ENCODE assay signal across 23 cellular contexts in the genomic region with DNA sequence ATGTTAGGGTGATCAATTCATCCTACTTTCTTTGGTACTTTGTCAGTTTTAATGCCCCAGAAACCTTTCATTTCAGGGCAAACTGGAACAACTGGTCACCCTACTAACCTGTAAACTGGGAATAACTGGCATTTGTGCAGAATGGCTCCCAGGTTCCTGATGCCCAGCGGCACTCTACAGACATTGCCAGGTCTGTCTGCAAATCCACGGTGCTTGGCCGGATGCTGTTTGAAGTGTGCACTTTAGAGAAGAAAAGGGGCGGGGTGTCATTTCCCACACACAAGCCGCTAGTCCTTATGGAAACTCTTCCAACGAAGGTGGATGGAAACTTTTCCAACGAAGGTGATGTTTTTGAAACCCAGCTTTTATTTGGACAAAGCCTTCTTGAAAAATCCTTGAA.
"Had no signal": no experiment of that assay in that cellular context is flagged by ENCODE, and none has a peak within 500 bp of the region (broad histone marks: within the 10 kb centered on the region; RNA-seq: fewer than 3 reads in every experiment).

No MANE protein-coding gene starts in this region.

- H3K4me1 ChIP-seq: adrenal gland had no signal

- H3K36me3 ChIP-seq: adrenal gland, WERI-Rb-1 had no signal

- H3K36me3 Mint-ChIP-seq: activated naive CD8-positive, alpha-beta T cell treated with anti-CD3 and anti-CD28 coated beads, Interleukin-2, amount 10 ng/mL, durations not matched to agents 7 days and 5 days had no signal

- H3K9me3 ChIP-seq: adrenal gland had no signal

- H3K4me3 ChIP-seq: adrenal gland, PC-9 had no signal

- H3K27me3 ChIP-seq: adrenal gland had no signal

- H3K27ac Mint-ChIP-seq: activated CD8-positive, alpha-beta T cell treated with anti-CD3 and anti-CD28 coated beads, Interleukin-2, amount 10 ng/mL, durations not matched to agents 7 days and 5 days; activated naive CD8-positive, alpha-beta T cell treated with anti-CD3 and anti-CD28 coated beads, Interleukin-2, amount 10 ng/mL, durations not matched to agents 7 days and 5 days had no signal

- DNase-seq: activated CD4-positive, alpha-beta T cell treated with anti-CD3 and anti-CD28 coated beads for 48 hours; activated CD4-positive, alpha-beta T cell treated with anti-CD3 and anti-CD28 coated beads, Interleukin-2, amount 50 U/mL, for 4 hours; activated CD8-positive, alpha-beta memory T cell treated with anti-CD3 and anti-CD28 coated beads, Interleukin-2, amount 50 U/mL, for 48 hours; activated CD8-positive, alpha-beta T cell treated with anti-CD3 and anti-CD28 coated beads, Interleukin-2, amount 10 ng/mL, durations not matched to agents 7 days and 5 days; activated naive CD4-positive, alpha-beta T cell treated with anti-CD3 and anti-CD28 coated beads, Interleukin-2, amount 50 U/mL, for 16 hours; activated naive CD8-positive, alpha-beta T cell treated with anti-CD3 and anti-CD28 coated beads, Interleukin-2, amount 10 ng/mL, durations not matched to agents 7 days and 5 days; activated T-cell treated with anti-CD3 and anti-CD28 coated beads, Interleukin-2, amount 50 U/mL, for 1 hour; adrenal gland; anterior cingulate cortex; cerebellar nuclear complex; MM.1S; NCI-H1105 treated with DMSO at 0.1 percent for 48 hours; NCI-H1436 treated with DMSO at 0.1 percent for 48 hours; NCI-H187; NCI-H2081; NCI-H2171; NCI-H345; NCI-H524; PC-9; SIG-M5; T-helper 1 cell; WERI-Rb-1 had no signal

- ATAC-seq: activated CD4-positive, CD25-positive, alpha-beta regulatory T cell treated with anti-CD3 and anti-CD28 coated beads, Interleukin-2, amount 50 U/mL, for 24 hours; activated CD8-positive, alpha-beta T cell treated with anti-CD3 and anti-CD28 coated beads, Interleukin-2, amount 10 ng/mL, durations not matched to agents 7 days and 5 days had no signal

- H3K27ac ChIP-seq: adrenal gland, PC-9, WERI-Rb-1 had no signal

- H3K4me3 Mint-ChIP-seq: activated CD8-positive, alpha-beta T cell treated with anti-CD3 and anti-CD28 coated beads, Interleukin-2, amount 10 ng/mL, durations not matched to agents 7 days and 5 days; activated naive CD8-positive, alpha-beta T cell treated with anti-CD3 and anti-CD28 coated beads, Interleukin-2, amount 10 ng/mL, durations not matched to agents 7 days and 5 days had no signal
